11 cellular contexts compared by ENCODE assay signal in genomic region chr16:75256871-75257343, GRCh38. TPM values are rescaled to one million over a fixed set of nuclear protein-coding genes. Genes with fewer than 3 reads are reported as not detected.
DNase-seq lines count a peak whose midpoint lies in the region; ATAC-seq and TF ChIP-seq lines count a peak whose summit lies in the region.
"Had no signal": no experiment of that assay in that cellular context is flagged by ENCODE, and none has a peak within 500 bp of the region (broad histone marks: within the 10 kb centered on the region; RNA-seq: fewer than 3 reads in every experiment).

No MANE protein-coding gene starts in this region.

- no peaks in the 10 kb centered on the region for H3K9me3 Mint-ChIP-seq in activated T-helper 17 cell treated with anti-CD3 and anti-CD28 coated beads, Interleukin-2, amount 50 U/mL, for 72 hours

- peak overlapping the region; percentile 83 to 94 for H3K27ac ChIP-seq in coronary artery
- H3K27ac ChIP-seq in right lobe of liver = peak overlapping the region in 2 of 3 donors; percentile 8 to 29
- H3K27ac ChIP-seq in thyroid gland = peak overlapping the region; percentile 78 to 85 (median 83)
- H3K27ac ChIP-seq: SJSA1 had no signal

- H3K36me3 Mint-ChIP-seq in activated T-helper 17 cell treated with anti-CD3 and anti-CD28 coated beads, Interleukin-2, amount 50 U/mL, for 72 hours (ENCODE audit: low read depth) = no peaks in the 10 kb centered on the region
- H3K36me3 Mint-ChIP-seq: activated naive CD8-positive, alpha-beta T cell had no signal

- TF ChIP-seq POLR2A in right lobe of liver (IDR thresholded peaks at IDR 0.05) = no peak
- no peak for TF ChIP-seq POLR2A in thyroid gland (IDR thresholded peaks at IDR 0.05)

- H3K4me3 ChIP-seq in coronary artery = peak overlapping the region; percentile 56
- H3K4me3 ChIP-seq in right lobe of liver = no peak overlapping the region
- no peak overlapping the region for H3K4me3 ChIP-seq in thyroid gland (replicated peaks in 1 of 3)
- H3K4me3 ChIP-seq: SJSA1 had no signal

- no peaks in the 10 kb centered on the region for H3K36me3 ChIP-seq in right lobe of liver
- H3K36me3 ChIP-seq in thyroid gland = no peaks in the 10 kb centered on the region

- no peak overlapping the region for H3K4me3 Mint-ChIP-seq in activated T-helper 17 cell treated with anti-CD3 and anti-CD28 coated beads, Interleukin-2, amount 50 U/mL, for 72 hours
- H3K4me3 Mint-ChIP-seq: activated naive CD8-positive, alpha-beta T cell had no signal

- H3K4me1 Mint-ChIP-seq in activated T-helper 17 cell treated with anti-CD3 and anti-CD28 coated beads, Interleukin-2, amount 50 U/mL, for 72 hours = no peaks in the 10 kb centered on the region

- no peaks in the 10 kb centered on the region for H3K9me3 ChIP-seq in right lobe of liver
- no peaks in the 10 kb centered on the region for H3K9me3 ChIP-seq in thyroid gland
- H3K9me3 ChIP-seq: SJSA1 had no signal

- ATAC-seq in right lobe of liver = no peak
- ATAC-seq in activated T-helper 17 cell treated with anti-CD3 and anti-CD28 coated beads, Interleukin-2, amount 50 U/mL, for 72 hours (replicated peaks) = no peak

- H3K4me1 ChIP-seq in right lobe of liver (peaks cover 0 to 28% (median 12%) of the 10 kb centered on the region in 4 donors), thyroid gland (peaks cover 56 to 82% of the 10 kb centered on the region in 2 donors)

- no peak overlapping the region for H3K27ac Mint-ChIP-seq in activated T-helper 17 cell treated with anti-CD3 and anti-CD28 coated beads, Interleukin-2, amount 50 U/mL, for 72 hours
- H3K27ac Mint-ChIP-seq: activated naive CD8-positive, alpha-beta T cell had no signal

- H3K27me3 Mint-ChIP-seq in activated T-helper 17 cell treated with anti-CD3 and anti-CD28 coated beads, Interleukin-2, amount 50 U/mL, for 72 hours = peaks cover 17% of the 10 kb centered on the region

- TF ChIP-seq CTCF in coronary artery (IDR thresholded peaks at IDR 0.05) (no peak), right lobe of liver (IDR thresholded peaks at IDR 0.05) (no peak), thyroid gland (IDR thresholded peaks at IDR 0.05) (no peak)

- H3K27me3 ChIP-seq in right lobe of liver (no peaks in the 10 kb centered on the region), thyroid gland (no peaks in the 10 kb centered on the region)
- H3K27me3 ChIP-seq: SJSA1 had no signal

- WGBS in right lobe of liver (ENCODE audit: insufficient coverage, low coverage, low lambda C conversion rate, missing lambda C conversion rate) = 29% methylated on average over 2 of the region's 9 CpGs
- WGBS in thyroid gland, 2 donors = 43 to 54% methylated on average over 4 to 8 of the region's 9 CpGs

- DNase-seq in LHCN-M2 (ENCODE audit: low read depth) (peak; percentile 61), coronary artery (ENCODE audit: low spot score) (peak; percentile 78), right lobe of liver (no peak), thyroid gland (peak in 1 of 2 donors; percentile 38), NCI-H187 treated with DMSO at 0.1 percent for 48 hours (lab: John Stamatoyannopoulos, UW) (no peak)
- no peak for DNase-seq in stimulated activated CD8-positive, alpha-beta memory T cell treated with anti-CD3 and anti-CD28 coated beads, Interleukin-4, amount 100 ng/mL, for 48 hours

- intact Hi-C loops in right lobe of liver (cut with DNase I) (no loop called here), thyroid gland (cut with DNase I) (no loop called here)

RNA-seq across cellular contexts. Expression of gene BCAR1, which starts 5.5 kb away (rescaled TPM):
- total RNA-seq in LHCN-M2 (2014; rRNA removed) = 67.9 and 96.1 TPM in 2 replicates
- 66.4 TPM for polyA plus RNA-seq in LHCN-M2 (2012)
- total RNA-seq in right lobe of liver = 100 to 1,000 TPM in 1 of 6 experiments, 10 to 100 TPM in 5; 29.2 to 108 (median 51.2) TPM
- 10 to 100 TPM; 51.1 to 89.9 (median 71.3) TPM for total RNA-seq in thyroid gland
- total RNA-seq in activated T-helper 17 cell treated with anti-CD3 and anti-CD28 coated beads, Interleukin-2, amount 50 U/mL, for 72 hours = under 1 TPM in 1 of 2 donors, not detected in 1; 0.58 TPM

RNA-seq across cellular contexts. Expression of gene CTRB1, which starts 38.1 kb away (rescaled TPM):
- total RNA-seq in LHCN-M2 (2014; rRNA removed) (not detected in 2 replicates), right lobe of liver (not detected), thyroid gland (not detected)
- polyA plus RNA-seq in LHCN-M2 (2012) = not detected
- total RNA-seq in activated T-helper 17 cell treated with anti-CD3 and anti-CD28 coated beads, Interleukin-2, amount 50 U/mL, for 72 hours = not detected
- total RNA-seq: SJSA1, ureter had no signal
- polyA plus RNA-seq: neural cell had no signal

RNA-seq across cellular contexts. Expression of gene CTRB2, which starts 49.9 kb away (rescaled TPM):
- total RNA-seq in LHCN-M2 (2014; rRNA removed) (not detected in 2 replicates), right lobe of liver (not detected), thyroid gland (not detected)
- 0.05 TPM for polyA plus RNA-seq in LHCN-M2 (2012)
- total RNA-seq in activated T-helper 17 cell treated with anti-CD3 and anti-CD28 coated beads, Interleukin-2, amount 50 U/mL, for 72 hours = not detected
- total RNA-seq: SJSA1, ureter had no signal
- polyA plus RNA-seq: neural cell had no signal

Comparison
In these comparisons a context has a peak if more than half of its experiments do, and no peak if none do; other contexts are left out.
1. DNase-seq: peak in LHCN-M2 (single experiment) and coronary artery (single experiment); none in right lobe of liver (0 of 3), stimulated activated CD8-positive, alpha-beta memory T cell treated with anti-CD3 and anti-CD28 coated beads, Interleukin-4, amount 100 ng/mL, for 48 hours (single experiment) and NCI-H187 treated with DMSO at 0.1 percent for 48 hours (single experiment).
2. H3K27ac ChIP-seq: peak in every context shown above with its lines; median percentile 88 in coronary artery; 83 in thyroid gland; 18 in right lobe of liver.
3. RNA of gene BCAR1, which starts 5.5 kb away (total RNA-seq): 51.1 to 89.9 TPM in thyroid gland, 67.9 to 96.1 TPM in LHCN-M2 and 29.2 to 108 TPM in right lobe of liver; 0.58 TPM in activated T-helper 17 cell treated with anti-CD3 and anti-CD28 coated beads, Interleukin-2, amount 50 U/mL, for 72 hours; every median in the first group is over 10 times any median in the second.